Comparison of ENCODE assay signal across 12 cellular contexts in genomic region chr1:229139320-229139719, GRCh38.
DNase-seq lines count a peak whose midpoint lies in the region; ATAC-seq and TF ChIP-seq lines count a peak whose summit lies in the region.
"Had no signal": no experiment of that assay in that cellular context is flagged by ENCODE, and none has a peak within 500 bp of the region (broad histone marks: within the 10 kb centered on the region; RNA-seq: fewer than 3 reads in every experiment).

No MANE protein-coding gene starts in this region.

- H3K14ac ChIP-seq in trophoblast cell (ENCODE audit: low read length), result peak overlapping the region; percentile 43

- H2AK5ac ChIP-seq in trophoblast cell (ENCODE audit: low read length), result peak overlapping the region; percentile 51

- H2BK120ac ChIP-seq in trophoblast cell (ENCODE audit: insufficient read depth, low read length, poor library complexity), result peak overlapping the region; percentile 34

- no CpG with 5 or more reads among the region's 8 CpGs for WGBS in trophoblast cell (ENCODE audit: extremely low coverage, insufficient coverage, insufficient read length)

- H3K27ac ChIP-seq in OCI-LY7 (ENCODE audit: low read depth, low read length, poor library complexity, severe bottlenecking) (no peak overlapping the region), trophoblast cell (ENCODE audit: low read depth, low read length) (no peak overlapping the region)
- H3K27ac ChIP-seq: gastrocnemius medialis had no signal

- H3K79me2 ChIP-seq in OCI-LY7 (ENCODE audit: insufficient read depth, low read depth, low read length), result no peaks in the 10 kb centered on the region
- no peaks in the 10 kb centered on the region for H3K79me2 ChIP-seq in trophoblast cell (ENCODE audit: control insufficient read depth, insufficient read depth, low read length, poor library complexity)

- H3K9ac ChIP-seq in trophoblast cell (ENCODE audit: low read length), result no peak overlapping the region

- H2BK12ac ChIP-seq in trophoblast cell (ENCODE audit: low read length), result peak overlapping the region; percentile 42

- no peaks in the 10 kb centered on the region for H3K9me2 ChIP-seq in OCI-LY7 (ENCODE audit: insufficient read depth, low read length)

- H2BK5ac ChIP-seq in trophoblast cell (ENCODE audit: low read depth, low read length, poor library complexity), result peak overlapping the region; percentile 17

- H2AFZ ChIP-seq in OCI-LY7 (ENCODE audit: low read length) (0 out of 2 replicates have a peak overlapping the region, but pooled peaks have one; percentile 8), trophoblast cell (ENCODE audit: insufficient read depth, low read length, poor library complexity) (no peak overlapping the region)

- no peaks in the 10 kb centered on the region for H4K20me1 ChIP-seq in OCI-LY7 (ENCODE audit: insufficient read depth, low read length)

- H3K4me2 ChIP-seq in OCI-LY7 (ENCODE audit: low read length) (no peak overlapping the region), trophoblast cell (ENCODE audit: low read length) (no peak overlapping the region)

- no peak overlapping the region for H3K23ac ChIP-seq in trophoblast cell (ENCODE audit: low read length)

- H3K79me1 ChIP-seq in trophoblast cell (ENCODE audit: low read length), result peaks cover 19% of the 10 kb centered on the region

- DNase-seq in OCI-LY7 (ENCODE audit: low spot score), result no peak
- DNase-seq in trophoblast cell, result no peak
- no peak for DNase-seq in NCI-H1436 (lab: John Stamatoyannopoulos, UW)
- no peak for DNase-seq in NCI-H226
- DNase-seq: cerebellar nuclear complex, gastrocnemius medialis, IMR-90, small intestine, substantia nigra had no signal

- peak overlapping the region; percentile 30 for H4K91ac ChIP-seq in trophoblast cell (ENCODE audit: low read depth, low read length)

- peak overlapping the region; percentile 33 for H3K18ac ChIP-seq in trophoblast cell (ENCODE audit: low read length)

- no TSS peak for BruUV-seq in OCI-LY7 (replicated peaks; lab: Mats Ljungman, UMichigan)

- TF ChIP-seq CTCF in OCI-LY7 (conservative IDR thresholded peaks at IDR 0.05; ENCODE audit: low read length), result no peak

- H3K36me3 ChIP-seq in OCI-LY7 (ENCODE audit: insufficient read depth, low read length) (no peaks in the 10 kb centered on the region), trophoblast cell (ENCODE audit: control insufficient read depth in 1 of 2, insufficient read depth in 2 of 2, low read length in 2 of 2) (peaks cover 0 to 1% of the 10 kb centered on the region in 2 experiments)
- H3K36me3 ChIP-seq: gastrocnemius medialis had no signal

- H4K8ac ChIP-seq in trophoblast cell (ENCODE audit: low read depth, low read length), result peak overlapping the region; percentile 12

- intact Hi-C loops in OCI-LY7 (cut with micrococcal nuclease; ENCODE audit: unreplicated experiment), result no loop called here

- POLR2A ChIA-PET in OCI-LY7 (lab: Charles Lee), result interaction anchor here (0.9 to 1.4 kb wide), 2 partner anchors 9 to 10 kb away, joined by 3 to 4 read pairs; no protein-coding TSS in a partner anchor

- CTCF ChIA-PET in OCI-LY7 (lab: Charles Lee; ENCODE audit: unreplicated experiment), result no interaction called here

- no peak overlapping the region for H3K4me3 ChIP-seq in OCI-LY7 (ENCODE audit: low read depth, low read length, poor library complexity, severe bottlenecking)
- H3K4me3 ChIP-seq in trophoblast cell (ENCODE audit: low read depth, low read length), result no peak overlapping the region
- H3K4me3 ChIP-seq: gastrocnemius medialis had no signal

- no peak overlapping the region for H3K4ac ChIP-seq in trophoblast cell (ENCODE audit: low read depth, low read length)

- ATAC-seq in GM18519 (IDR thresholded peaks at IDR 0.05; ENCODE audit: low FRiP score, unreplicated experiment) (peak; percentile 48), GM21723 (IDR thresholded peaks at IDR 0.05; ENCODE audit: unreplicated experiment) (peak; percentile 61), HG02973 (IDR thresholded peaks at IDR 0.05; ENCODE audit: unreplicated experiment) (no peak)
- ATAC-seq: gastrocnemius medialis had no signal

- no peaks in the 10 kb centered on the region for H3K27me3 ChIP-seq in trophoblast cell (ENCODE audit: insufficient read depth, low read length)
- H3K27me3 ChIP-seq: gastrocnemius medialis had no signal

- H4K12ac ChIP-seq in trophoblast cell (ENCODE audit: low read depth, low read length), result no peak overlapping the region

- H3K4me1 ChIP-seq in OCI-LY7 (ENCODE audit: insufficient read depth, low read length, poor library complexity, severe bottlenecking) (peaks cover 15% of the 10 kb centered on the region), trophoblast cell (ENCODE audit: control insufficient read depth in 1 of 2, insufficient read depth in 2 of 2, low read length in 2 of 2) (peaks cover 13 to 18% of the 10 kb centered on the region in 2 experiments)

- H3K9me3 ChIP-seq in OCI-LY7 (ENCODE audit: low read length) (peaks cover 11% of the 10 kb centered on the region; the same call in 1 of the 2 replicates), trophoblast cell (ENCODE audit: insufficient read depth, low read depth, low read length) (peaks cover 5% of the 10 kb centered on the region)
- H3K9me3 ChIP-seq: gastrocnemius medialis had no signal
